In genomic region chr3:63934484-63934883, GRCh38 we compare ENCODE assay signal across 12 cellular contexts. TPM values are rescaled to one million over a fixed set of nuclear protein-coding genes. Genes with fewer than 3 reads are reported as not detected.
DNase-seq lines count a peak whose midpoint lies in the region; ATAC-seq and TF ChIP-seq lines count a peak whose summit lies in the region.
"Had no signal": no experiment of that assay in that cellular context is flagged by ENCODE, and none has a peak within 500 bp of the region (broad histone marks: within the 10 kb centered on the region; RNA-seq: fewer than 3 reads in every experiment).

No MANE protein-coding gene starts in this region.

- H3K4me3 Mint-ChIP-seq in CD4-positive, alpha-beta memory T cell: peak overlapping the region in 7 of 8 donors; percentile 34 to 71 (median 62)
- H3K4me3 Mint-ChIP-seq in HFFc6 (no peak overlapping the region), activated B cell treated with CpG ODN at 0.5 μM for 24 hours (peak overlapping the region; percentile 30)

- no peak overlapping the region for H3K4me3 ChIP-seq in CD4-positive, alpha-beta memory T cell (ENCODE audit: low read length in 2 of 2)
- H3K4me3 ChIP-seq in mesenchymal stem cell (ENCODE audit: insufficient read depth in 1 of 2, low read depth in 1 of 2, low read length in 2 of 2) (peak overlapping the region in 1 of 2 experiments; percentile 25), esophagus muscularis mucosa (no peak overlapping the region)

- H3K14ac ChIP-seq in mesenchymal stem cell (ENCODE audit: low read length in 2 of 2): no peak overlapping the region

- H3K4me2 ChIP-seq in mesenchymal stem cell (ENCODE audit: low read length, poor library complexity, severe bottlenecking): no peak overlapping the region

- H2AFZ ChIP-seq in mesenchymal stem cell (ENCODE audit: low read depth, low read length): no peak overlapping the region

- no peaks in the 10 kb centered on the region for H3K9me3 ChIP-seq in CD4-positive, alpha-beta memory T cell (ENCODE audit: control insufficient read depth in 1 of 2, low read length in 2 of 2)
- H3K9me3 ChIP-seq in mesenchymal stem cell (ENCODE audit: control insufficient read depth, low read length): no peaks in the 10 kb centered on the region
- no peaks in the 10 kb centered on the region for H3K9me3 ChIP-seq in esophagus muscularis mucosa
- H3K9me3 ChIP-seq: heart right ventricle had no signal

- no peaks in the 10 kb centered on the region for H3K27me3 ChIP-seq in CD4-positive, alpha-beta memory T cell (ENCODE audit: insufficient read depth, low read length)
- no peaks in the 10 kb centered on the region for H3K27me3 ChIP-seq in mesenchymal stem cell (ENCODE audit: control insufficient read depth in 1 of 2, insufficient read depth in 1 of 2, low read length in 2 of 2)
- no peaks in the 10 kb centered on the region for H3K27me3 ChIP-seq in esophagus muscularis mucosa
- H3K27me3 ChIP-seq: heart right ventricle had no signal

- no peak overlapping the region for H4K8ac ChIP-seq in mesenchymal stem cell (ENCODE audit: low read length)

- no peak overlapping the region for H3K18ac ChIP-seq in mesenchymal stem cell (ENCODE audit: low read depth in 1 of 2, low read length in 2 of 2)

- no peak overlapping the region for H2BK120ac ChIP-seq in mesenchymal stem cell (ENCODE audit: low read depth, low read length)

- H4K91ac ChIP-seq in mesenchymal stem cell (ENCODE audit: low read length): no peak overlapping the region

- no peaks in the 10 kb centered on the region for H3K27me3 Mint-ChIP-seq in CD4-positive, alpha-beta memory T cell
- no peaks in the 10 kb centered on the region for H3K27me3 Mint-ChIP-seq in HFFc6 (ENCODE audit: insufficient read depth)
- no peaks in the 10 kb centered on the region for H3K27me3 Mint-ChIP-seq in activated B cell treated with CpG ODN at 0.5 μM for 24 hours

- in situ Hi-C loops in GM13976 (cut with MboI; ENCODE audit: low sequenced_read_pairs, unreplicated experiment): no loop called here

- TF ChIP-seq CTCF in HFFc6 (IDR thresholded peaks at IDR 0.05) (no peak), activated B cell treated with CpG ODN at 0.5 μM for 24 hours (IDR thresholded peaks at IDR 0.05) (no peak), esophagus muscularis mucosa (IDR thresholded peaks at IDR 0.05) (no peak), GM13976 (IDR thresholded peaks at IDR 0.05; ENCODE audit: borderline replicate concordance, control extremely low read depth, extremely low read depth, insufficient read depth, missing control alignments) (no peak)

- H3K4me1 ChIP-seq in CD4-positive, alpha-beta memory T cell (ENCODE audit: insufficient read depth, low read length): peaks cover 69% of the 10 kb centered on the region
- peaks cover 2% of the 10 kb centered on the region for H3K4me1 ChIP-seq in mesenchymal stem cell (ENCODE audit: control insufficient read depth, insufficient read depth, low read depth, low read length)
- peaks cover 36 to 76% (median 62%) of the 10 kb centered on the region in 4 donors for H3K4me1 ChIP-seq in esophagus muscularis mucosa

- H3K36me3 Mint-ChIP-seq in CD4-positive, alpha-beta memory T cell: no peaks in the 10 kb centered on the region
- H3K36me3 Mint-ChIP-seq in HFFc6 (ENCODE audit: low read depth) (peaks cover 14% of the 10 kb centered on the region; the same call in 1 of the 2 replicates), activated B cell treated with CpG ODN at 0.5 μM for 24 hours (ENCODE audit: low read depth) (peaks cover 7% of the 10 kb centered on the region)

- peaks cover 21% of the 10 kb centered on the region for H3K79me1 ChIP-seq in mesenchymal stem cell (replicated peaks; ENCODE audit: low read length, poor library complexity, severe bottlenecking)

- POLR2A ChIA-PET in CD4-positive, alpha-beta memory T cell (lab: Charles Lee; ENCODE audit: partially characterized antibody): no interaction called here
- POLR2A ChIA-PET in activated B cell treated with CpG ODN at 0.5 μM for 24 hours (lab: Charles Lee): interaction anchor here (1.4 kb wide), 1 partner anchor 12 kb away, joined by 11 read pairs; no protein-coding TSS in a partner anchor

- H3K9me3 Mint-ChIP-seq in CD4-positive, alpha-beta memory T cell: no peaks in the 10 kb centered on the region
- H3K9me3 Mint-ChIP-seq in HFFc6 (no peaks in the 10 kb centered on the region), activated B cell treated with CpG ODN at 0.5 μM for 24 hours (no peaks in the 10 kb centered on the region)

- H2BK5ac ChIP-seq in mesenchymal stem cell (ENCODE audit: low read depth, low read length, poor library complexity, severe bottlenecking): no peak overlapping the region

- H3K4ac ChIP-seq in mesenchymal stem cell (ENCODE audit: low read depth in 1 of 2, low read length in 2 of 2): no peak overlapping the region

- peak; percentile 24 for ATAC-seq in activated B cell treated with CpG ODN at 0.5 μM for 24 hours (ENCODE audit: low read depth)
- no peak for ATAC-seq in GM18858 (IDR thresholded peaks at IDR 0.05; ENCODE audit: unreplicated experiment)

- peaks cover 61 to 92% (median 72%) of the 10 kb centered on the region in 4 donors for H3K4me1 Mint-ChIP-seq in CD4-positive, alpha-beta memory T cell
- H3K4me1 Mint-ChIP-seq in HFFc6 (ENCODE audit: low read depth) (peaks cover 45% of the 10 kb centered on the region), activated B cell treated with CpG ODN at 0.5 μM for 24 hours (peaks cover 71% of the 10 kb centered on the region)

- no peak for TF ChIP-seq EP300 in esophagus muscularis mucosa (IDR thresholded peaks at IDR 0.05)

- 100% methylated on average over 2 of the region's 2 CpGs for WGBS in mesenchymal stem cell
- 89% methylated on average over 2 of the region's 2 CpGs for WGBS in esophagus muscularis mucosa

- peak; percentile 43 to 62 (median 51) for DNase-seq in CD4-positive, alpha-beta memory T cell
- DNase-seq in HFFc6 (no peak), activated B cell treated with CpG ODN at 0.5 μM for 24 hours (no peak), mesenchymal stem cell (no peak), esophagus muscularis mucosa (ENCODE audit: extremely low spot score) (no peak), SK-N-DZ (ENCODE audit: low spot score) (no peak), GM13976 (ENCODE audit: low spot score) (no peak)
- DNase-seq: activated effector memory CD4-positive, alpha-beta T cell treated with Interleukin-2 at 50 U/mL for 16 hours; effector CD4-positive, alpha-beta T cell; right cardiac atrium had no signal

- H3K27ac ChIP-seq in CD4-positive, alpha-beta memory T cell (ENCODE audit: low read depth, low read length): peak overlapping the region; percentile 30
- no peak overlapping the region for H3K27ac ChIP-seq in mesenchymal stem cell (ENCODE audit: low read length, poor library complexity, severe bottlenecking)
- no peak overlapping the region for H3K27ac ChIP-seq in esophagus muscularis mucosa (replicated peaks in 1 of 4)

- peak overlapping the region; percentile 71 for H3K9ac ChIP-seq in mesenchymal stem cell (ENCODE audit: low read length)

- intact Hi-C loops in CD4-positive, alpha-beta memory T cell (cut with micrococcal nuclease): no loop called here
- intact Hi-C loops in activated B cell treated with CpG ODN at 0.5 μM for 24 hours (cut with micrococcal nuclease): no loop called here
- intact Hi-C loops in esophagus muscularis mucosa (cut with DNase I): no loop called here

- CTCF ChIA-PET in CD4-positive, alpha-beta memory T cell (lab: Charles Lee; ENCODE audit: partially characterized antibody): interaction anchor here (1.0 to 1.6 kb wide), 2 partner anchors 27 to 117 kb away, joined by 3 to 4 read pairs; no protein-coding TSS in a partner anchor
- CTCF ChIA-PET in activated B cell treated with CpG ODN at 0.5 μM for 24 hours (lab: Charles Lee): interaction anchor here (1.5 kb wide), 1 partner anchor 23 kb away, joined by 3 read pairs; the partner anchor contains the start of gene SCAANT1

- H3K27ac Mint-ChIP-seq in CD4-positive, alpha-beta memory T cell: peak overlapping the region; percentile 27 to 91 (median 81)
- H3K27ac Mint-ChIP-seq in HFFc6 (peak overlapping the region; percentile 36; the same call in 1 of the 2 replicates), activated B cell treated with CpG ODN at 0.5 μM for 24 hours (peak overlapping the region; percentile 93)

- no peak overlapping the region for H3K23ac ChIP-seq in mesenchymal stem cell (ENCODE audit: low read length in 2 of 2)

- no peak overlapping the region for H2BK15ac ChIP-seq in mesenchymal stem cell (ENCODE audit: low read depth, poor library complexity, severe bottlenecking)

- no peak overlapping the region for H2AK5ac ChIP-seq in mesenchymal stem cell (ENCODE audit: low read length, severe bottlenecking)

- no peaks in the 10 kb centered on the region for H3K36me3 ChIP-seq in CD4-positive, alpha-beta memory T cell (ENCODE audit: insufficient read depth, low read length)
- H3K36me3 ChIP-seq in mesenchymal stem cell (ENCODE audit: control insufficient read depth in 1 of 2, insufficient read depth in 2 of 2, low read depth in 1 of 2, low read length in 2 of 2) (peaks cover 2 to 19% of the 10 kb centered on the region in 2 experiments), esophagus muscularis mucosa (no peaks in the 10 kb centered on the region)

- TF ChIP-seq POLR2A in esophagus muscularis mucosa (IDR thresholded peaks at IDR 0.05; ENCODE audit: low read depth): no peak

- H2BK12ac ChIP-seq in mesenchymal stem cell (ENCODE audit: low read length in 2 of 2): no peak overlapping the region

RNA-seq across cellular contexts. Expression of gene SCAANT1, which starts 22.3 kb away (rescaled TPM):
- total RNA-seq in CD4-positive, alpha-beta memory T cell: not detected
- polyA plus RNA-seq in CD4-positive, alpha-beta memory T cell: not detected
- total RNA-seq in HFFc6 (2021; fragmentation: NEBNext Ultra II Directional; extraction: Animal tissue kit (Norgen Biotek cat#: 25700)): not detected
- total RNA-seq in activated B cell treated with CpG ODN at 0.5 μM for 24 hours (not detected in 2 replicates), esophagus muscularis mucosa (not detected)
- polyA plus RNA-seq in mesenchymal stem cell (2013, experiment 1 of 2): 0.88 TPM
- 0.63 TPM for polyA plus RNA-seq in mesenchymal stem cell (2013, experiment 2 of 2)
- not detected in 2 replicates for polyA plus RNA-seq in SK-N-DZ (2014; cell fraction: cytosol; rRNA removed)
- polyA plus RNA-seq in SK-N-DZ (2014; cell fraction: nucleus; rRNA removed): not detected in 2 replicates
- total RNA-seq: heart right ventricle, right cardiac atrium had no signal
- polyA plus RNA-seq: heart right ventricle, right cardiac atrium had no signal

Comparison
In these comparisons a context has a peak if more than half of its experiments do, and no peak if none do; other contexts are left out.
1. DNase-seq: peak in CD4-positive, alpha-beta memory T cell (5 of 5); none in HFFc6 (single experiment), activated B cell treated with CpG ODN at 0.5 μM for 24 hours (single experiment), mesenchymal stem cell (single experiment), esophagus muscularis mucosa (single experiment), SK-N-DZ (single experiment) and GM13976 (single experiment).
2. H3K27ac Mint-ChIP-seq: peak in every context shown above with its lines; median percentile 93 in activated B cell treated with CpG ODN at 0.5 μM for 24 hours; 81 in CD4-positive, alpha-beta memory T cell; 36 in HFFc6.